In the genomic region with DNA sequence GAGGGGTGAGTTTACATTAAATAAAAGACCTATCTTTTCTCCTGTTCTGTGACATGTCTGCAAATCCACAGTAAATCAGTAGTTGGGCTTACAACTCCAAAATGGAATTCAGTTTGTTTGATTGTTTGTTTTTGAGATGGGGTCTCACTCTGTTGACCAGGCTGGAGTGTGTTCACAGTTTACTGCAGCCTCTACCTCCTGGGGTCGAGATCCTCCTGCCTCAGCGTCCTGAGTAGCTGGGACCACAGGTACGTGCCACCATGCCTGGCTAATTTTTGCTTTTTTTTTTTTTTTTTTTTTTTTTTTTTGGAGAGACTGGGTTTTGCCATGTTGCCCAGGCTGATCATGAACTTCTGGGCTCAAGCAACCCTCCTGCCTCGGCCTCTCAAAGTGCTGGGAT, we compare ENCODE assay signal across 26 cellular contexts.
"Had no signal": no experiment of that assay in that cellular context is flagged by ENCODE, and none has a peak within 500 bp of the region (broad histone marks: within the 10 kb centered on the region; RNA-seq: fewer than 3 reads in every experiment).

No MANE protein-coding gene starts in this region.

- H3K4me3 ChIP-seq: colonic mucosa, coronary artery, dorsolateral prefrontal cortex, esophagus muscularis mucosa, esophagus squamous epithelium, gastrocnemius medialis, gastroesophageal sphincter, heart left ventricle, heart right ventricle, hepatocyte had no signal

- H3K36me3 ChIP-seq: colonic mucosa, esophagus muscularis mucosa, esophagus squamous epithelium, gastrocnemius medialis, gastroesophageal sphincter, heart left ventricle, heart right ventricle had no signal

- H3K4me1 ChIP-seq: colonic mucosa, esophagus squamous epithelium, foreskin keratinocyte had no signal

- H3K27ac Mint-ChIP-seq: dendritic cell treated with granulocyte-macrophage colony-stimulating factor and Interleukin-4, amounts not matched to agents 40 ng/mL and 50 ng/mL, for 4 days; effector memory CD8-positive, alpha-beta T cell; endodermal cell had no signal

- H3K27ac ChIP-seq: colonic mucosa, coronary artery, dorsolateral prefrontal cortex, epithelial cell of prostate, esophagus squamous epithelium, foreskin keratinocyte, gastroesophageal sphincter, heart left ventricle, heart right ventricle, hepatocyte had no signal

- H3K9me3 Mint-ChIP-seq: dendritic cell treated with granulocyte-macrophage colony-stimulating factor and Interleukin-4, amounts not matched to agents 40 ng/mL and 50 ng/mL, for 4 days; effector memory CD8-positive, alpha-beta T cell had no signal

- ATAC-seq: effector memory CD8-positive, alpha-beta T cell; esophagus mucosa; foreskin keratinocyte; gastrocnemius medialis; gastroesophageal sphincter; heart left ventricle; heart right ventricle had no signal

- DNase-seq: colonic mucosa; cortex of kidney; dermis blood vessel endothelial cell; dorsolateral prefrontal cortex; effector CD4-positive, alpha-beta T cell; effector CD8-positive, alpha-beta T cell; effector memory CD4-positive, alpha-beta T cell; effector memory CD8-positive, alpha-beta T cell; endodermal cell; erythroblast; esophagus squamous epithelium; foreskin fibroblast; foreskin keratinocyte; foreskin melanocyte; gastrocnemius medialis; glutamatergic neuron; head of caudate nucleus; heart left ventricle; heart right ventricle had no signal

- H3K4me3 Mint-ChIP-seq: dendritic cell treated with granulocyte-macrophage colony-stimulating factor and Interleukin-4, amounts not matched to agents 40 ng/mL and 50 ng/mL, for 4 days; effector memory CD8-positive, alpha-beta T cell; endodermal cell had no signal

- H3K9me3 ChIP-seq: colonic mucosa, esophagus muscularis mucosa, esophagus squamous epithelium, gastrocnemius medialis, gastroesophageal sphincter, heart left ventricle, heart right ventricle had no signal
